ENCODE assay signal across 1 cellular context in genomic region chr3:39406368-39407258, GRCh38.
TF ChIP-seq lines count a peak whose summit lies in the region.

Gene RPSA, plus strand, starts transcription at chr3:39406720. Its CDS starts 934 bp downstream, at chr3:39407654.

TF ChIP-seq in H1, 55 proteins besides CTCF, POLR2A, EP300 and RAD21 (continued from another document):
- TF ChIP-seq MAX (IDR thresholded peaks at IDR 0.05) (peak; percentile 94), TAF1 (IDR thresholded peaks at IDR 0.05; ENCODE audit: low read depth, low read length) (peak; percentile 99), CHD7 (IDR thresholded peaks at IDR 0.05; ENCODE audit: insufficient replicate concordance, low read length) (no peak), YY1 (IDR thresholded peaks at IDR 0.05; ENCODE audit: low read depth, low read length) (peak; percentile 88), BCL11A (IDR thresholded peaks at IDR 0.05; ENCODE audit: low read depth in 2 of 2, low read length in 2 of 2) (no peak), SAP30 (IDR thresholded peaks at IDR 0.05; ENCODE audit: insufficient read depth, insufficient replicate concordance, low read length) (peak; percentile 8), SP1 (IDR thresholded peaks at IDR 0.05; ENCODE audit: low read depth, low read length) (peak; percentile 78; the same call in 1 of the 2 replicates), USF2 (IDR thresholded peaks at IDR 0.05; ENCODE audit: low read length) (peak; percentile 60), POLR2AphosphoS5 (IDR thresholded peaks at IDR 0.05; ENCODE audit: low read depth, low read length) (peak; percentile 99), BACH1 (IDR thresholded peaks at IDR 0.05; ENCODE audit: low read length) (no peak), TBP (IDR thresholded peaks at IDR 0.05; ENCODE audit: low read depth, low read length) (peak; percentile 98), HDAC2 (IDR thresholded peaks at IDR 0.05; ENCODE audit: borderline replicate concordance in 1 of 2, low read depth in 2 of 2, low read length in 2 of 2) (0 out of 4 replicates have a peak, but pooled peaks have one; percentile 36 to 68), GTF2F1 (IDR thresholded peaks at IDR 0.05; ENCODE audit: borderline replicate concordance, low read depth, low read length) (peak; percentile 94), GABPA (IDR thresholded peaks at IDR 0.05; ENCODE audit: borderline replicate concordance, insufficient read depth, low read length) (peak; percentile 74; the same call in 1 of the 2 replicates), E2F6 (IDR thresholded peaks at IDR 0.05) (peak; percentile 63), EZH2 (IDR thresholded peaks at IDR 0.05; ENCODE audit: low read depth, low read length, severe bottlenecking) (no peak)
